Comparison of ENCODE assay signal across 1 cellular context in the genomic region with DNA sequence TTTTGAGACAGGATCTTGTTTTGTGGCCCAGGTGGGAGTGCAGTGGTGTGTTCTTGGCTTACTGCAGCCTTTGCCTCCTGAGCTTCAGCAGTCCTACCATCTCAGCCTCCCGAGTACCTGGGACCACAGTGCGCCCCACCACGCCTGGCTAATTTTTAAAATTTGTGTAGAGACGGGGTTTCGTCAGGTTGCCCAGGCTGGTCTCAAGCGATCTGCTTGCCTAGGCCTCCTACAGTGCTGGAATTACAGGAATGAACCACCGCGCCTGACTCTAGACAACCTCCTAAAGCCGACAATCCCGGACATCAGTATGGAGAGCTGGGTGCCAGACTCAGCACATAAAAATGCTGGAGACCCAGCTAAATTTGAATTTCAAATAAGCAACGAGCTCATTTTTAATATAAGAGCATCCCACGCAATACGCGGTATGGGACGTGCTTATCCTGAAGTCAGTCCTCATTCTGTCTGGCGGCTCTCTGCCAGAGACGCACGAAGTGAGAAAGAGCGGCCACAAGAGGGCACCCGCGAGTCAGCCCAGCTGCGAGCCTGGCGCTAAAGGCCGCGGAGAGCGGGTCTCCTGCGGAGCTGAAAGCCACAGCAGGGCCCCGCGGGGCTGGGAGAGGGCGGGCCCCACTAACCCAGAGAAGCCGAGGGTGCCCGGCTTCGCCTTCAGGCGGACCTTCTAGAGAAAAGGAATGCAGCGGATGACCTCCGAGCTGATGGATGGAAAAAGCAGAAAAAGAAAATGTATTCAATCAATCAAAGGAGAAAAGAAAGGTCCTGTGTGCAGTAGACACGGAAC.
A peak's percentile ranks its signal among the peaks of the same experiment; 100 is the strongest.
TF ChIP-seq lines count a peak whose summit lies in the region.

No MANE protein-coding gene starts in this region.

TF ChIP-seq in endothelial cell of umbilical vein, 7 proteins besides CTCF, POLR2A, EP300 and RAD21:
- no peak for TF ChIP-seq EZH2 (IDR thresholded peaks at IDR 0.05; ENCODE audit: borderline replicate concordance, low read depth, low read length, severe bottlenecking)
- TF ChIP-seq MYC (IDR thresholded peaks at IDR 0.05; ENCODE audit: low read depth, low read length): no peak
- TF ChIP-seq FOS (IDR thresholded peaks at IDR 0.05; ENCODE audit: borderline replicate concordance, insufficient read depth, low read length): peak; percentile 67
- TF ChIP-seq, protein P1, sequence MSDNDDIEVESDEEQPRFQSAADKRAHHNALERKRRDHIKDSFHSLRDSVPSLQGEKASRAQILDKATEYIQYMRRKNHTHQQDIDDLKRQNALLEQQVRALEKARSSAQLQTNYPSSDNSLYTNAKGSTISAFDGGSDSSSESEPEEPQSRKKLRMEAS (IDR thresholded peaks at IDR 0.05; ENCODE audit: insufficient read depth, insufficient read length): no peak
